Comparison of ENCODE assay signal across 8 cellular contexts in the genomic region with DNA sequence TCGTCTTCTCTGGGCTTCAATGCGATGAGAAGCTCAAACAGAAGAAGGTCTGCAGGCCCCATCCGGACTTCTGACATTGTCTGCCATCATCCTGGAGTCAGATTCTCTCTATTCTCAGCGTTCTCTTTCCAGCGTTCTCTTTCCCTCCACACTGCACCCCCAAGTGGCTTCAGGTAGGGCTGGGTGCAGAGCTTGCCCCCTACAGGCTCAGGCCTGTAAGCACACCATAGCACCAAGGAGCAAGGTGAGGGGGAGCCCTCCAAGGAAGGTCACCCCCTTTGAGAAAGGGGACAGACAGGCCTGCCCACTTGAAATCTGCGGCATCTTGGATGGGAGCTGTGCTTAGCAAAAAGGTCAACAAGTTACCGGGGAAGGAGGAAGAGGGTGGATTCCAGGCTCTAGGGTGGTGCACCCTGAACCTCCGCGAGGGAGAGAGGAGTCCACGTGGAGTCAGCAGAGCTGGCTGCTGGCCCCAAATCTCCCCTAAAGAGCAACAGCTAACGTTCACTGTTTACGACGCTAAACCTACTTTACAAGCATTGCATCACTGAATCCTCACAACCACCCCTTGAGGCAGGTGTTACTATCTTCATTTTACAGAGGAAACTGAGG. TPM values are rescaled to one million over a fixed set of nuclear protein-coding genes. Genes with fewer than 3 reads are reported as not detected.
DNase-seq lines count a peak whose midpoint lies in the region; ATAC-seq and TF ChIP-seq lines count a peak whose summit lies in the region.

No MANE protein-coding gene starts in this region.

- H3K4me1 ChIP-seq in breast epithelium (no peaks in the 10 kb centered on the region), lung (ENCODE audit: control insufficient read depth in 2 of 2, insufficient read depth in 2 of 2, low read length in 2 of 2) (peaks cover 0 to 3% of the 10 kb centered on the region in 2 donors)

- H3K9me3 ChIP-seq in breast epithelium (no peaks in the 10 kb centered on the region), lung (ENCODE audit: control insufficient read depth in 2 of 2, insufficient read depth in 1 of 2, low read length in 1 of 2) (no peaks in the 10 kb centered on the region)

- H3K4me3 ChIP-seq in AG10803 (ENCODE audit: low read length) (no peak overlapping the region), breast epithelium (no peak overlapping the region), lung (no peak overlapping the region)

- TF ChIP-seq CTCF in AG10803 (conservative IDR thresholded peaks at IDR 0.05; ENCODE audit: low read length) (peak; percentile 75), breast epithelium (IDR thresholded peaks at IDR 0.05) (peak; percentile 63 to 69 (median 65)), lung (IDR thresholded peaks at IDR 0.05; ENCODE audit: control extremely low read depth, extremely low read depth) (peak; percentile 50)

- no peak overlapping the region for H3K27ac ChIP-seq in breast epithelium
- no peak overlapping the region for H3K27ac ChIP-seq in lung (ENCODE audit: low read depth in 1 of 2, low read length in 1 of 2)

- H3K27me3 ChIP-seq in breast epithelium (no peaks in the 10 kb centered on the region), lung (ENCODE audit: control insufficient read depth, insufficient read depth) (no peaks in the 10 kb centered on the region)

- H3K36me3 ChIP-seq in breast epithelium (no peaks in the 10 kb centered on the region), lung (ENCODE audit: control insufficient read depth in 2 of 2, insufficient read depth in 2 of 2, low read length in 2 of 2) (peaks cover 11 to 58% of the 10 kb centered on the region in 2 donors)

- DNase-seq in AG10803 (ENCODE audit: low read depth) (no peak), NAMALWA (ENCODE audit: low spot score) (peak; percentile 53), breast epithelium (ENCODE audit: low spot score in 2 of 2) (no peak), lung (ENCODE audit: low spot score) (no peak), KG1 (lab: John Stamatoyannopoulos, UW) (no peak), NCI-H1417 treated with DMSO at 0.1 percent for 48 hours (lab: John Stamatoyannopoulos, UW) (no peak), putamen (ENCODE audit: low spot score) (no peak)

- 64 to 74% methylated on average over 13 of the region's 13 CpGs for WGBS in lung, 2 donors

- intact Hi-C loops in breast epithelium (cut with DNase I; ENCODE audit: low total_unique reads): no loop called here

- ATAC-seq in GM18909 (IDR thresholded peaks at IDR 0.05; ENCODE audit: poor library complexity, unreplicated experiment) (peak; percentile 70), lung (ENCODE audit: insufficient read depth, low FRiP score) (no peak)

- TF ChIP-seq POLR2A in breast epithelium (IDR thresholded peaks at IDR 0.05): no peak

RNA-seq across cellular contexts. Expression of gene GPX3, which starts 27.5 kb away (rescaled TPM):
- total RNA-seq in breast epithelium (1,000 to 10,000 TPM; 1,215 to 5,290 (median 2,830) TPM), lung (100 to 1,000 TPM in 1 of 2 donors, 10 to 100 TPM in 1; 99.0 to 586 TPM)
- 1,000 to 10,000 TPM; 1,067 to 1,457 TPM for polyA plus RNA-seq in lung

RNA-seq across cellular contexts. Expression of gene TNIP1, which starts 32.9 kb away (rescaled TPM):
- total RNA-seq in breast epithelium (100 to 1,000 TPM in 1 of 3 donors, 10 to 100 TPM in 2; 65.3 to 221 (median 91.8) TPM), lung (100 to 1,000 TPM; 116 to 142 TPM)
- 100 to 1,000 TPM in 1 of 2 donors, 10 to 100 TPM in 1; 81.5 to 308 TPM for polyA plus RNA-seq in lung
